Comparison of ENCODE assay signal across 16 cellular contexts in genomic region chr10:3876563-3876962, GRCh38.
DNase-seq lines count a peak whose midpoint lies in the region; ATAC-seq and TF ChIP-seq lines count a peak whose summit lies in the region.
"Had no signal": no experiment of that assay in that cellular context is flagged by ENCODE, and none has a peak within 500 bp of the region (broad histone marks: within the 10 kb centered on the region; RNA-seq: fewer than 3 reads in every experiment).

No MANE protein-coding gene starts in this region.

- H3K4me3 Mint-ChIP-seq in activated naive CD8-positive, alpha-beta T cell: no peak overlapping the region
- no peak overlapping the region for H3K4me3 Mint-ChIP-seq in activated naive CD8-positive, alpha-beta T cell treated with anti-CD3 and anti-CD28 coated beads for 36 hours
- no peak overlapping the region for H3K4me3 Mint-ChIP-seq in activated CD8-positive, alpha-beta T cell treated with anti-CD3 and anti-CD28 coated beads for 36 hours
- H3K4me3 Mint-ChIP-seq in memory B cell: no peak overlapping the region

- H3K27ac Mint-ChIP-seq in activated naive CD8-positive, alpha-beta T cell: peak overlapping the region; percentile 46
- H3K27ac Mint-ChIP-seq in activated naive CD8-positive, alpha-beta T cell treated with anti-CD3 and anti-CD28 coated beads for 36 hours: no peak overlapping the region
- peak overlapping the region; percentile 60 for H3K27ac Mint-ChIP-seq in activated CD8-positive, alpha-beta T cell treated with anti-CD3 and anti-CD28 coated beads for 36 hours
- peak overlapping the region; percentile 100 for H3K27ac Mint-ChIP-seq in memory B cell

- H3K27ac ChIP-seq in upper lobe of left lung: peak overlapping the region in 3 of 4 donors; percentile 1 to 69 (median 31)

- H3K27me3 ChIP-seq in upper lobe of left lung: no peaks in the 10 kb centered on the region
- H3K27me3 ChIP-seq: left lung, tibial nerve had no signal

- DNase-seq in activated naive CD8-positive, alpha-beta T cell treated with anti-CD3 and anti-CD28 coated beads for 36 hours: no peak
- no peak for DNase-seq in activated CD8-positive, alpha-beta T cell treated with anti-CD3 and anti-CD28 coated beads for 36 hours
- no peak for DNase-seq in memory B cell (ENCODE audit: low spot score in 2 of 2)
- DNase-seq in upper lobe of left lung: no peak
- DNase-seq in superior temporal gyrus (ENCODE audit: extremely low spot score): no peak
- no peak for DNase-seq in mesenteric fat pad (ENCODE audit: low spot score)
- no peak for DNase-seq in Ammon's horn (ENCODE audit: low spot score)
- DNase-seq: central memory CD4-positive, alpha-beta T cell; erythroblast; left lung; NCI-H146; NCI-H524 treated with DMSO at 0.1 percent for 48 hours; RPMI8226; T1000 had no signal

- intact Hi-C loops in activated CD8-positive, alpha-beta T cell treated with anti-CD3 and anti-CD28 coated beads for 36 hours (cut with micrococcal nuclease): no loop called here

- no peaks in the 10 kb centered on the region for H3K36me3 Mint-ChIP-seq in activated naive CD8-positive, alpha-beta T cell
- H3K36me3 Mint-ChIP-seq in activated naive CD8-positive, alpha-beta T cell treated with anti-CD3 and anti-CD28 coated beads for 36 hours: no peaks in the 10 kb centered on the region
- no peaks in the 10 kb centered on the region for H3K36me3 Mint-ChIP-seq in activated CD8-positive, alpha-beta T cell treated with anti-CD3 and anti-CD28 coated beads for 36 hours (ENCODE audit: low read depth)
- no peaks in the 10 kb centered on the region for H3K36me3 Mint-ChIP-seq in memory B cell

- no peak for ATAC-seq in activated CD8-positive, alpha-beta T cell treated with anti-CD3 and anti-CD28 coated beads for 36 hours
- ATAC-seq in memory B cell (ENCODE audit: low read depth) (no peak), upper lobe of left lung (ENCODE audit: low FRiP score in 2 of 2) (no peak)
- ATAC-seq: left lung had no signal

- no peaks in the 10 kb centered on the region for H3K9me3 ChIP-seq in upper lobe of left lung
- H3K9me3 ChIP-seq: left lung, tibial nerve had no signal

- no peak for TF ChIP-seq POLR2A in upper lobe of left lung (IDR thresholded peaks at IDR 0.05)

- POLR2A ChIA-PET in activated CD8-positive, alpha-beta T cell treated with anti-CD3 and anti-CD28 coated beads for 36 hours (lab: Charles Lee): interaction anchor here (0.6 to 2.6 kb wide), 5 partner anchors 13 to 95 kb away, joined by 3 to 7 read pairs (median 3); partner anchors contain the start of gene KLF6

- H3K4me1 Mint-ChIP-seq in activated naive CD8-positive, alpha-beta T cell (ENCODE audit: low read depth): peaks cover 51% of the 10 kb centered on the region
- H3K4me1 Mint-ChIP-seq in activated naive CD8-positive, alpha-beta T cell treated with anti-CD3 and anti-CD28 coated beads for 36 hours: peaks cover 40% of the 10 kb centered on the region
- H3K4me1 Mint-ChIP-seq in activated CD8-positive, alpha-beta T cell treated with anti-CD3 and anti-CD28 coated beads for 36 hours (ENCODE audit: low read depth): peaks cover 37% of the 10 kb centered on the region
- peaks cover 36% of the 10 kb centered on the region for H3K4me1 Mint-ChIP-seq in memory B cell

- TF ChIP-seq EP300 in upper lobe of left lung (IDR thresholded peaks at IDR 0.05): no peak

- TF ChIP-seq CTCF in activated CD8-positive, alpha-beta T cell treated with anti-CD3 and anti-CD28 coated beads for 36 hours (IDR thresholded peaks at IDR 0.05): no peak
- no peak for TF ChIP-seq CTCF in upper lobe of left lung (IDR thresholded peaks at IDR 0.05)

- no peaks in the 10 kb centered on the region for H3K9me3 Mint-ChIP-seq in activated naive CD8-positive, alpha-beta T cell (ENCODE audit: low read depth)
- no peaks in the 10 kb centered on the region for H3K9me3 Mint-ChIP-seq in activated naive CD8-positive, alpha-beta T cell treated with anti-CD3 and anti-CD28 coated beads for 36 hours
- H3K9me3 Mint-ChIP-seq in activated CD8-positive, alpha-beta T cell treated with anti-CD3 and anti-CD28 coated beads for 36 hours: no peaks in the 10 kb centered on the region
- H3K9me3 Mint-ChIP-seq in memory B cell: no peaks in the 10 kb centered on the region

- CTCF ChIA-PET in activated CD8-positive, alpha-beta T cell treated with anti-CD3 and anti-CD28 coated beads for 36 hours (lab: Charles Lee): no interaction called here

- no peaks in the 10 kb centered on the region for H3K36me3 ChIP-seq in upper lobe of left lung
- H3K36me3 ChIP-seq: left lung, tibial nerve had no signal

- H3K27me3 Mint-ChIP-seq in activated naive CD8-positive, alpha-beta T cell: no peaks in the 10 kb centered on the region
- H3K27me3 Mint-ChIP-seq in activated naive CD8-positive, alpha-beta T cell treated with anti-CD3 and anti-CD28 coated beads for 36 hours: no peaks in the 10 kb centered on the region
- no peaks in the 10 kb centered on the region for H3K27me3 Mint-ChIP-seq in activated CD8-positive, alpha-beta T cell treated with anti-CD3 and anti-CD28 coated beads for 36 hours
- H3K27me3 Mint-ChIP-seq in memory B cell: no peaks in the 10 kb centered on the region

- 90 to 92% methylated on average over 7 of the region's 7 CpGs for WGBS in upper lobe of left lung, 2 donors

- peaks cover 9 to 20% (median 14%) of the 10 kb centered on the region in 4 donors for H3K4me1 ChIP-seq in upper lobe of left lung

- H3K4me3 ChIP-seq in upper lobe of left lung: no peak overlapping the region
- H3K4me3 ChIP-seq: left lung, tibial nerve had no signal
